ENCODE assay signal across 14 cellular contexts in genomic region chr14:50775357-50775756, GRCh38. TPM values are rescaled to one million over a fixed set of nuclear protein-coding genes. Genes with fewer than 3 reads are reported as not detected.
A peak's percentile ranks its signal among the peaks of the same experiment; 100 is the strongest.
DNase-seq lines count a peak whose midpoint lies in the region; ATAC-seq, FAIRE-seq and TF ChIP-seq lines count a peak whose summit lies in the region.
"Had no signal": no experiment of that assay in that cellular context is flagged by ENCODE, and none has a peak within 500 bp of the region (broad histone marks: within the 10 kb centered on the region; RNA-seq: fewer than 3 reads in every experiment).

No MANE protein-coding gene starts in this region.

- H3K4me3 ChIP-seq in A673 (ENCODE audit: low read depth, low read length, poor library complexity, severe bottlenecking) (no peak overlapping the region), cardiac fibroblast (replicated peaks in 1 of 2; ENCODE audit: low read depth in 2 of 2, low read length in 2 of 2) (no peak overlapping the region), muscle layer of duodenum (ENCODE audit: low read depth in 1 of 2, low read length in 2 of 2) (no peak overlapping the region)
- H3K4me3 ChIP-seq: BLaER1 treated with 17β-estradiol and CSF1 and Interleukin-3, amounts not matched to agents 10 nM and 100 nM had no signal

- H3K4me1 ChIP-seq in A673 (ENCODE audit: insufficient read depth, low read length, poor library complexity, severe bottlenecking) (peaks cover 5% of the 10 kb centered on the region), muscle layer of duodenum (ENCODE audit: control insufficient read depth in 1 of 2, insufficient read depth in 2 of 2, low read length in 2 of 2) (no peaks in the 10 kb centered on the region)

- POLR2A ChIA-PET in A673 (lab: Charles Lee; ENCODE audit: low non-redundant PET) = no interaction called here

- CTCF ChIA-PET in A673 (lab: Charles Lee) = interaction anchor here (0.7 kb wide), 1 partner anchor 144 kb away, joined by 3 read pairs; no protein-coding TSS in a partner anchor

- BruUV-seq in A673 (replicated peaks; lab: Mats Ljungman, UMichigan) = no TSS peak

- intact Hi-C loops in A673 (cut with micrococcal nuclease; ENCODE audit: unreplicated experiment) = loop anchor here (5.0 kb wide), 1 partner anchor 453 kb away; no protein-coding TSS in a partner anchor

- DNase-seq in A673 (ENCODE audit: low spot score) (peak; percentile 17), HTR-8/SVneo (ENCODE audit: insufficient read length, low spot score) (peak; percentile 69), cardiac fibroblast (ENCODE audit: low read depth in 2 of 2) (peak; percentile 73 to 92), germinal center (ENCODE audit: low spot score) (no peak), NOMO-1 treated with dmso at 0.1 percent for 144 hours (lab: John Stamatoyannopoulos, UW; ENCODE audit: unreplicated experiment) (no peak)
- DNase-seq in stimulated activated naive CD4-positive, alpha-beta T cell (lab: John Stamatoyannopoulos, UW) = no peak
- DNase-seq: GOT3, natural killer cell, NCI-H2081 treated with DMSO at 0.1 percent for 48 hours had no signal

- no peak for FAIRE-seq in HTR-8/SVneo (lab: Jason Lieb, UNC)
- FAIRE-seq: frontal cortex had no signal

- ATAC-seq in GM21723 (IDR thresholded peaks at IDR 0.05; ENCODE audit: unreplicated experiment) = no peak
- ATAC-seq: activated T-helper 17 cell treated with anti-CD3 and anti-CD28 coated beads, Interleukin-2, amount 50 U/mL, for 72 hours; natural killer cell had no signal

- H3K27me3 ChIP-seq in A673 (replicated peaks; ENCODE audit: insufficient read depth, low read depth, low read length, poor library complexity) (no peaks in the 10 kb centered on the region), muscle layer of duodenum (ENCODE audit: low read depth, low read length) (no peaks in the 10 kb centered on the region)
- H3K27me3 ChIP-seq: BLaER1 treated with 17β-estradiol and CSF1 and Interleukin-3, amounts not matched to agents 10 nM and 100 nM had no signal

- TF ChIP-seq CTCF in A673 (conservative IDR thresholded peaks at IDR 0.05; ENCODE audit: low read depth, low read length) (no peak), cardiac fibroblast (IDR thresholded peaks at IDR 0.05; ENCODE audit: low read depth, low read length) (no peak)

- H3K36me3 ChIP-seq in A673 (ENCODE audit: insufficient read depth, low read length, poor library complexity, severe bottlenecking) = peaks cover 17% of the 10 kb centered on the region
- peaks cover 25 to 34% of the 10 kb centered on the region in 2 donors for H3K36me3 ChIP-seq in muscle layer of duodenum (ENCODE audit: control insufficient read depth in 1 of 2, insufficient read depth in 2 of 2, low read length in 2 of 2)

- H3K9me3 ChIP-seq in A673 (ENCODE audit: low read depth, low read length, poor library complexity, severe bottlenecking) (no peaks in the 10 kb centered on the region), muscle layer of duodenum (ENCODE audit: control insufficient read depth in 1 of 2, low read length in 2 of 2) (no peaks in the 10 kb centered on the region)
- H3K9me3 ChIP-seq: BLaER1 treated with 17β-estradiol and CSF1 and Interleukin-3, amounts not matched to agents 10 nM and 100 nM had no signal

- no peak overlapping the region for H3K27ac ChIP-seq in A673 (ENCODE audit: low read depth, low read length, poor library complexity, severe bottlenecking)
- H3K27ac ChIP-seq in muscle layer of duodenum (ENCODE audit: low read length) = peak overlapping the region; percentile 41
- H3K27ac ChIP-seq: BLaER1 treated with 17β-estradiol and CSF1 and Interleukin-3, amounts not matched to agents 10 nM and 100 nM had no signal

RNA-seq across cellular contexts. Expression of gene NIN, which starts 55.6 kb away (rescaled TPM):
- total RNA-seq in A673 (2021) = 61.0 and 63.5 TPM in 2 replicates

Comparison
In these comparisons a context has a peak if more than half of its experiments do, and no peak if none do; other contexts are left out.
1. DNase-seq: peak in A673 (single experiment), HTR-8/SVneo (single experiment) and cardiac fibroblast (2 of 2); none in germinal center (single experiment), stimulated activated naive CD4-positive, alpha-beta T cell (0 of 6) and NOMO-1 treated with dmso at 0.1 percent for 144 hours (single experiment).